In genomic region chr17:82577300-82577699, GRCh38 we compare ENCODE assay signal across 16 cellular contexts. TPM values are rescaled to one million over a fixed set of nuclear protein-coding genes. Genes with fewer than 3 reads are reported as not detected.
DNase-seq lines count a peak whose midpoint lies in the region; ATAC-seq and TF ChIP-seq lines count a peak whose summit lies in the region.
"Had no signal": no experiment of that assay in that cellular context is flagged by ENCODE, and none has a peak within 500 bp of the region (broad histone marks: within the 10 kb centered on the region; RNA-seq: fewer than 3 reads in every experiment).

No MANE protein-coding gene starts in this region.

- H3K23ac ChIP-seq in neuronal stem cell (ENCODE audit: low read depth, low read length, poor library complexity): no peak overlapping the region

- H3K79me2 ChIP-seq in HCT116 (ENCODE audit: insufficient read depth, low read length): peaks cover 79% of the 10 kb centered on the region

- TF ChIP-seq POLR2A in HCT116 (IDR thresholded peaks at IDR 0.05; ENCODE audit: borderline replicate concordance, extremely low read depth, insufficient read depth, insufficient read length): no peak
- no peak for TF ChIP-seq POLR2A in transverse colon (IDR thresholded peaks at IDR 0.05)

- RAD21 ChIA-PET in HCT116 (lab: Charles Lee; ENCODE audit: low non-redundant PET in 1 of 2, low total read pairs in 2 of 2, uncharacterized antibody in 2 of 2, unreplicated experiment in 2 of 2): interaction anchor here in 1 of 2 experiments (0.6 kb wide), 1 partner anchor 589 kb away, joined by 5 read pairs; no protein-coding TSS in a partner anchor

- H3K79me1 ChIP-seq in neuronal stem cell (ENCODE audit: low read depth, low read length): peaks cover 4% of the 10 kb centered on the region

- in situ Hi-C loops in transverse colon (cut with MboI; ENCODE audit: low pct_ligation_motif_present in 1 of 4, low pct_unique_long_range_greater_than_20kb in 1 of 4, low sequenced_read_pairs in 3 of 4): no loop called here

- H3K14ac ChIP-seq in neuronal stem cell (ENCODE audit: low read length): no peak overlapping the region

- H2BK120ac ChIP-seq in neuronal stem cell (ENCODE audit: low read depth, low read length): no peak overlapping the region

- WGBS in transverse colon (ENCODE audit: low coverage in 1 of 2), 2 donors: 57 to 64% methylated on average over 1 to 18 of the region's 18 CpGs
- no CpG with 5 or more reads among the region's 18 CpGs for WGBS in neuronal stem cell (ENCODE audit: extremely low coverage in 2 of 2, insufficient read length in 2 of 2, insufficient replicate concordance in 1 of 2), 2 donors

- H3K4me1 ChIP-seq in HCT116 (ENCODE audit: control insufficient read depth in 1 of 2, insufficient read depth in 2 of 2, low read length in 2 of 2) (no peaks in the 10 kb centered on the region), transverse colon (peaks cover 0 to 17% (median 13%) of the 10 kb centered on the region in 4 donors), neuronal stem cell (ENCODE audit: control insufficient read depth in 2 of 2, insufficient read depth in 1 of 2, low read depth in 1 of 2, low read length in 2 of 2) (no peaks in the 10 kb centered on the region)

- H4K91ac ChIP-seq in neuronal stem cell (ENCODE audit: low read depth, low read length, poor library complexity): no peak overlapping the region

- BruUV-seq in HCT116 (replicated peaks; lab: Mats Ljungman, UMichigan): TSS peak; percentile 38

- no peak for TF ChIP-seq CTCF in HCT116 (IDR thresholded peaks at IDR 0.05 in 2 of 3, conservative IDR thresholded peaks at IDR 0.05 in 1 of 3; ENCODE audit: borderline replicate concordance in 1 of 3, insufficient read depth in 1 of 3, low read depth in 2 of 3, low read length in 2 of 3)
- no peak for TF ChIP-seq CTCF in RWPE1 (conservative IDR thresholded peaks at IDR 0.05; ENCODE audit: low read depth)
- no peak for TF ChIP-seq CTCF in transverse colon (IDR thresholded peaks at IDR 0.05)

- no peak overlapping the region for H2BK5ac ChIP-seq in neuronal stem cell (ENCODE audit: low read length)

- H2AFZ ChIP-seq in HCT116 (ENCODE audit: low read depth, low read length, poor library complexity, severe bottlenecking) (no peak overlapping the region), neuronal stem cell (ENCODE audit: low read length) (no peak overlapping the region)

- H3K4me3 ChIP-seq in HCT116 (replicated peaks in 1 of 2; ENCODE audit: low read depth in 1 of 2, low read length in 2 of 2) (no peak overlapping the region), transverse colon (no peak overlapping the region), neuronal stem cell (ENCODE audit: low read length in 2 of 2) (no peak overlapping the region)
- H3K4me3 ChIP-seq: A549 had no signal

- peak; percentile 29; the same call in 1 of the 2 replicates for ATAC-seq in HCT116
- ATAC-seq in left lobe of liver: peak; percentile 12
- no peak for ATAC-seq in HG03442 (IDR thresholded peaks at IDR 0.05; ENCODE audit: unreplicated experiment)
- no peak for ATAC-seq in HG02623 (IDR thresholded peaks at IDR 0.05; ENCODE audit: unreplicated experiment)
- no peak for ATAC-seq in HG03521 (IDR thresholded peaks at IDR 0.05; ENCODE audit: unreplicated experiment)

- H3K27ac ChIP-seq in HCT116 (ENCODE audit: low read depth, low read length): no peak overlapping the region
- H3K27ac ChIP-seq in RWPE1: peak overlapping the region; percentile 4; the same call in 1 of the 2 replicates
- peak overlapping the region; percentile 70 to 74 (median 72) for H3K27ac ChIP-seq in transverse colon
- no peak overlapping the region for H3K27ac ChIP-seq in neuronal stem cell (replicated peaks; ENCODE audit: low read length)
- H3K27ac ChIP-seq: A549, C4-2B had no signal

- H3K4me2 ChIP-seq in HCT116 (ENCODE audit: low read length): no peak overlapping the region
- no peak overlapping the region for H3K4me2 ChIP-seq in neuronal stem cell (ENCODE audit: insufficient read depth, low read length, poor library complexity, severe bottlenecking)
- H3K4me2 ChIP-seq: A549 had no signal

- H2AK5ac ChIP-seq in neuronal stem cell (ENCODE audit: low read depth, low read length): no peak overlapping the region

- no peak for DNase-seq in HCT116 (ENCODE audit: low read depth, low spot score)
- DNase-seq in RWPE1 (ENCODE audit: low spot score): no peak
- DNase-seq in left lobe of liver (ENCODE audit: low spot score): no peak
- peak; percentile 74 for DNase-seq in transverse colon
- no peak for DNase-seq in neuronal stem cell (ENCODE audit: low spot score)
- DNase-seq: BE2C; CD4-positive, alpha-beta memory T cell; DND-41; GDM1; IMR-90; KG1 had no signal

- H3K9me3 ChIP-seq in HCT116 (ENCODE audit: control insufficient read depth in 1 of 2, insufficient read depth in 1 of 2, low read depth in 1 of 2, low read length in 2 of 2) (no peaks in the 10 kb centered on the region), transverse colon (no peaks in the 10 kb centered on the region), neuronal stem cell (replicated peaks in 1 of 2; ENCODE audit: control insufficient read depth in 2 of 2, insufficient read depth in 1 of 2, low read depth in 1 of 2, low read length in 2 of 2) (no peaks in the 10 kb centered on the region)
- H3K9me3 ChIP-seq: A549, BE2C had no signal

- TF ChIP-seq EP300 in transverse colon (IDR thresholded peaks at IDR 0.05; ENCODE audit: low read depth): no peak

- H3K27me3 ChIP-seq in HCT116 (ENCODE audit: insufficient read depth, low read length): no peaks in the 10 kb centered on the region
- no peaks in the 10 kb centered on the region for H3K27me3 ChIP-seq in transverse colon
- H3K27me3 ChIP-seq in neuronal stem cell (ENCODE audit: control insufficient read depth in 3 of 3, insufficient read depth in 3 of 3, low read depth in 1 of 3, low read length in 3 of 3): no peaks in the 10 kb centered on the region
- H3K27me3 ChIP-seq: BE2C had no signal

- POLR2A ChIA-PET in HCT116 (lab: Charles Lee) (no interaction called here), RWPE1 (lab: Yijun Ruan, JAX; ENCODE audit: low non-redundant PET) (no interaction called here)

- CTCF ChIA-PET in HCT116 (lab: Charles Lee): no interaction called here
- CTCF ChIA-PET in RWPE1 (lab: Yijun Ruan, JAX): no interaction called here

- no peak overlapping the region for H3K9ac ChIP-seq in HCT116 (ENCODE audit: low read length)
- no peak overlapping the region for H3K9ac ChIP-seq in neuronal stem cell (ENCODE audit: low read depth, low read length, poor library complexity)

- no peak overlapping the region for H3K18ac ChIP-seq in neuronal stem cell (ENCODE audit: low read length)

- intact Hi-C loops in HCT116 (cut with micrococcal nuclease): no loop called here
- intact Hi-C loops in transverse colon (cut with DNase I; ENCODE audit: low total_unique reads): no loop called here

- no peak overlapping the region for H4K8ac ChIP-seq in neuronal stem cell (ENCODE audit: low read depth, low read length)

- H3K36me3 ChIP-seq in HCT116 (ENCODE audit: control insufficient read depth in 1 of 2, insufficient read depth in 2 of 2, low read length in 2 of 2) (peaks cover 35 to 59% of the 10 kb centered on the region in 2 experiments), transverse colon (peaks cover 0 to 4% (median under 1%) of the 10 kb centered on the region in 4 donors), neuronal stem cell (replicated peaks in 1 of 2; ENCODE audit: control insufficient read depth in 2 of 2, insufficient read depth in 2 of 2, low read length in 2 of 2) (peaks cover 23 to 75% of the 10 kb centered on the region in 2 donors)

- no peak overlapping the region for H2BK12ac ChIP-seq in neuronal stem cell (ENCODE audit: low read length)

- no peaks in the 10 kb centered on the region for H3K9me2 ChIP-seq in HCT116 (ENCODE audit: insufficient read depth)

- no peak for TF ChIP-seq RAD21 in HCT116 (IDR thresholded peaks at IDR 0.05; ENCODE audit: low read depth)

- H4K20me1 ChIP-seq in HCT116 (ENCODE audit: insufficient read depth): peaks cover 6% of the 10 kb centered on the region; the same call in 1 of the 2 replicates

- no peak overlapping the region for H2BK15ac ChIP-seq in neuronal stem cell (ENCODE audit: low read length)

- H3K4ac ChIP-seq in neuronal stem cell (ENCODE audit: low read length): no peak overlapping the region

TF ChIP-seq in HCT116, 20 proteins besides CTCF, POLR2A, EP300 and RAD21 (continues in another document):
- TF ChIP-seq TCF7L2 (IDR thresholded peaks at IDR 0.05; ENCODE audit: borderline replicate concordance, extremely low read depth, insufficient read depth, insufficient read length): no peak
- no peak for TF ChIP-seq FOSL1 (IDR thresholded peaks at IDR 0.05; ENCODE audit: low read depth)
- no peak for TF ChIP-seq EZH2phosphoT487 (IDR thresholded peaks at IDR 0.05; ENCODE audit: borderline replicate concordance)
- TF ChIP-seq REST (IDR thresholded peaks at IDR 0.05; ENCODE audit: low read depth): no peak
- TF ChIP-seq ELF1 (IDR thresholded peaks at IDR 0.05; ENCODE audit: borderline replicate concordance, low read depth): no peak
- no peak for TF ChIP-seq CBX3 (IDR thresholded peaks at IDR 0.05; ENCODE audit: low read depth)

RNA-seq across cellular contexts. Expression of gene FOXK2, which starts 57.8 kb away (rescaled TPM):
- 122 TPM for total RNA-seq in HCT116 (2021; ENCODE audit: unreplicated experiment)
- 55.3 and 55.9 TPM in 2 replicates for polyA plus RNA-seq in HCT116 (2012)
- total RNA-seq in left lobe of liver: 16.2 TPM
- 100 to 1,000 TPM in 2 of 4 donors, 10 to 100 TPM in 2; 41.2 to 216 (median 106) TPM for total RNA-seq in transverse colon
- polyA plus RNA-seq in neuronal stem cell (2013, experiment 1 of 2): 69.7 TPM
- 71.0 TPM for polyA plus RNA-seq in neuronal stem cell (2013, experiment 2 of 2)

Comparison
In these comparisons a context has a peak if more than half of its experiments do, and no peak if none do; other contexts are left out.
1. ATAC-seq: peak in HCT116 (single experiment) and left lobe of liver (single experiment); none in HG03442 (single experiment), HG02623 (single experiment) and HG03521 (single experiment).
2. H3K27ac ChIP-seq: peak in RWPE1 (single experiment) and transverse colon (4 of 4); none in HCT116 (single experiment) and neuronal stem cell (single experiment).